In the genomic region with DNA sequence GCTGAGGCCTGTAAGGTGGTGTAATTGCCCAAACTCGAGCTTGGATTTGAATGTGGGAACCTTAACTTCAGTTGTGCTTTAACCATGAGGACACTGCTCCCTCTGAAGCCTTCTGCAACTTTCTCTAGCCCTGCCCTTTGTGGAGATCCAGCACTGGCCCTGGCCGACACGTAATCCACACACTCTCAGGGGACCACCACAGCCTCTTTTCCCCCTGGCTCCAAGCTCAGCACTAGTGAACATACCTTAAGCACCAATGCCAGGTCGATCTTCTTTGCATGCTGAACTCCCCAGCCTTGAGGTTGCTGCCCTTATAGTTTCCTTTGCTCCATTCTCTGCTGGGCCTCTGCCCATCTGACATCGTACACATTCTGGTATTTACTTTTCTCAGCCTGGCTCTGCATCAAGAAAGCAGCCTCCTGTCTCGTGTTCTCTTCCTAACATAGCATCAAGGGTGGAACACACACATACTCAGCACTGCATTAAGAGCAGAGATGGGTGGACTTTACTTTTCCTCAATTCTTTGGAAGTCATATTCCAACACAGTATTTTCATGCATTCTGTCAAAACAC, we compare ENCODE assay signal across 24 cellular contexts.
DNase-seq lines count a peak whose midpoint lies in the region; ATAC-seq and TF ChIP-seq lines count a peak whose summit lies in the region.
"Had no signal": no experiment of that assay in that cellular context is flagged by ENCODE, and none has a peak within 500 bp of the region (broad histone marks: within the 10 kb centered on the region; RNA-seq: fewer than 3 reads in every experiment).

No MANE protein-coding gene starts in this region.

- H3K9me3 ChIP-seq in CD4-positive, alpha-beta memory T cell (ENCODE audit: control insufficient read depth in 1 of 2, low read length in 2 of 2): no peaks in the 10 kb centered on the region
- H3K9me3 ChIP-seq: Caco-2, left lung, upper lobe of right lung had no signal

- ATAC-seq in GM21526 (IDR thresholded peaks at IDR 0.05; ENCODE audit: low FRiP score, unreplicated experiment): no peak
- ATAC-seq: esophagus mucosa, left lung, upper lobe of right lung had no signal

- POLR2A ChIA-PET in CD4-positive, alpha-beta memory T cell (lab: Charles Lee; ENCODE audit: partially characterized antibody): interaction anchor here (1.2 kb wide), 1 partner anchor 613 kb away, joined by 3 read pairs; no protein-coding TSS in a partner anchor

- H3K9me3 Mint-ChIP-seq in CD4-positive, alpha-beta memory T cell: no peaks in the 10 kb centered on the region
- H3K9me3 Mint-ChIP-seq: activated naive CD4-positive, alpha-beta T cell treated with anti-CD3 and anti-CD28 coated beads for 36 hours had no signal

- CTCF ChIA-PET in CD4-positive, alpha-beta memory T cell (lab: Charles Lee; ENCODE audit: partially characterized antibody): no interaction called here

- H3K27ac ChIP-seq in VCaP: peak overlapping the region; percentile 52
- no peak overlapping the region for H3K27ac ChIP-seq in CD4-positive, alpha-beta memory T cell (ENCODE audit: low read depth, low read length)
- H3K27ac ChIP-seq: left lung, upper lobe of right lung had no signal

- peaks cover 25% of the 10 kb centered on the region for H3K4me1 ChIP-seq in CD4-positive, alpha-beta memory T cell (ENCODE audit: insufficient read depth, low read length)
- H3K4me1 ChIP-seq: Caco-2, left lung had no signal

- intact Hi-C loops in CD4-positive, alpha-beta memory T cell (cut with micrococcal nuclease): no loop called here

- H3K4me3 ChIP-seq in fibroblast of the aortic adventitia (ENCODE audit: low read depth, low read length): no peak overlapping the region
- no peak overlapping the region for H3K4me3 ChIP-seq in skeletal muscle cell (ENCODE audit: low read depth, low read length)
- H3K4me3 ChIP-seq in CD4-positive, alpha-beta memory T cell (ENCODE audit: low read length in 2 of 2): no peak overlapping the region
- H3K4me3 ChIP-seq: left lung, upper lobe of right lung had no signal

- no peak overlapping the region for H3K27ac Mint-ChIP-seq in CD4-positive, alpha-beta memory T cell
- H3K27ac Mint-ChIP-seq: activated naive CD4-positive, alpha-beta T cell treated with anti-CD3 and anti-CD28 coated beads for 36 hours had no signal

- H3K36me3 Mint-ChIP-seq in CD4-positive, alpha-beta memory T cell: no peaks in the 10 kb centered on the region

- peaks cover 17 to 39% (median 23%) of the 10 kb centered on the region in 4 donors for H3K4me1 Mint-ChIP-seq in CD4-positive, alpha-beta memory T cell

- no peaks in the 10 kb centered on the region for H3K27me3 ChIP-seq in CD4-positive, alpha-beta memory T cell (ENCODE audit: insufficient read depth, low read length)
- H3K27me3 ChIP-seq: left lung, upper lobe of right lung had no signal

- TF ChIP-seq CTCF in VCaP (conservative IDR thresholded peaks at IDR 0.05) (no peak), fibroblast of the aortic adventitia (IDR thresholded peaks at IDR 0.05; ENCODE audit: insufficient read depth, low read length) (no peak)

- H3K4me3 Mint-ChIP-seq in CD4-positive, alpha-beta memory T cell: no peak overlapping the region
- H3K4me3 Mint-ChIP-seq: activated naive CD4-positive, alpha-beta T cell treated with anti-CD3 and anti-CD28 coated beads for 36 hours had no signal

- no peaks in the 10 kb centered on the region for H3K36me3 ChIP-seq in CD4-positive, alpha-beta memory T cell (ENCODE audit: insufficient read depth, low read length)
- H3K36me3 ChIP-seq: left lung, upper lobe of right lung had no signal

- H3K27me3 Mint-ChIP-seq in CD4-positive, alpha-beta memory T cell: peaks cover 0 to 1% of the 10 kb centered on the region in 2 donors

- peak; percentile 25 for DNase-seq in NCI-H2171 treated with DMSO at 0.1 percent for 48 hours (lab: John Stamatoyannopoulos, UW)
- DNase-seq in NCI-H2171 (lab: John Stamatoyannopoulos, UW): no peak
- DNase-seq in fibroblast of the aortic adventitia (ENCODE audit: low read depth): peak; percentile 36
- DNase-seq in skeletal muscle cell (ENCODE audit: low read depth): peak; percentile 48
- DNase-seq in iPS-NIHi11 (ENCODE audit: low spot score): no peak
- DNase-seq in CD4-positive, alpha-beta memory T cell: no peak
- DNase-seq: 8988T; activated CD4-positive, CD25-positive, alpha-beta regulatory T cell; activated naive CD4-positive, alpha-beta T cell treated with anti-CD3 and anti-CD28 coated beads for 36 hours; activated T-cell treated with anti-CD3 and anti-CD28 coated beads, Interleukin-2, amount 50 U/mL, for 48 hours; anterior cingulate cortex; Caco-2; effector CD8-positive, alpha-beta T cell; glutamatergic neuron; HCEC 1CT; left lung; midbrain; NCI-H1436 treated with DMSO at 0.1 percent for 48 hours; stimulated activated CD4-positive, alpha-beta T cell treated with anti-CD3 and anti-CD28 coated beads, Interleukin-12 subunit alpha, Interleukin-12 subunit beta, amount 100 ng/mL, for 4 hours; T-helper 9 cell; upper lobe of right lung had no signal

Comparison
In these comparisons a context has a peak if more than half of its experiments do, and no peak if none do; other contexts are left out.
1. DNase-seq: peak in NCI-H2171 treated with DMSO at 0.1 percent for 48 hours (single experiment), fibroblast of the aortic adventitia (single experiment) and skeletal muscle cell (single experiment); none in NCI-H2171 (single experiment), iPS-NIHi11 (single experiment) and CD4-positive, alpha-beta memory T cell (0 of 5).